10 cellular contexts compared by ENCODE assay signal in genomic region chr2:174595904-174596397, GRCh38. TPM values are rescaled to one million over a fixed set of nuclear protein-coding genes. Genes with fewer than 3 reads are reported as not detected.
DNase-seq lines count a peak whose midpoint lies in the region; FAIRE-seq and TF ChIP-seq lines count a peak whose summit lies in the region.
"Had no signal": no experiment of that assay in that cellular context is flagged by ENCODE, and none has a peak within 500 bp of the region (broad histone marks: within the 10 kb centered on the region; RNA-seq: fewer than 3 reads in every experiment).

No MANE protein-coding gene starts in this region.

- DNase-seq in GM12891 (ENCODE audit: insufficient read length, low spot score) (no peak), OCI-M1 (lab: John Stamatoyannopoulos, UW) (peak; percentile 77), small intestine (no peak), NCI-H526 (lab: John Stamatoyannopoulos, UW) (no peak), hypothalamus (lab: John Stamatoyannopoulos, UW) (no peak), NCI-H1092 treated with DMSO at 0.1 percent for 48 hours (lab: John Stamatoyannopoulos, UW) (no peak), SHP77 treated with DMSO at 0.1 percent for 48 hours (lab: John Stamatoyannopoulos, UW) (no peak)
- DNase-seq: activated CD4-positive, CD25-positive, alpha-beta regulatory T cell treated with anti-CD3 and anti-CD28 coated beads, Interleukin-2, amount 50 U/mL, for 72 hours; NCI-H446 treated with DMSO at 0.1 percent for 48 hours had no signal

- H3K27me3 ChIP-seq in small intestine (ENCODE audit: control insufficient read depth in 2 of 2, insufficient read depth in 2 of 2, low read length in 2 of 2) = no peaks in the 10 kb centered on the region

- peak; percentile 80 for FAIRE-seq in GM12891 (lab: Jason Lieb, UNC)
- FAIRE-seq in small intestine (lab: Jason Lieb, UNC) = no peak

- H3K9me3 ChIP-seq in small intestine (ENCODE audit: control insufficient read depth, low read depth) = no peaks in the 10 kb centered on the region

- peaks cover 0 to 8% of the 10 kb centered on the region in 2 donors for H3K4me1 ChIP-seq in small intestine (ENCODE audit: control insufficient read depth in 2 of 2, insufficient read depth in 1 of 2, low read depth in 1 of 2, low read length in 1 of 2)

- intact Hi-C loops in dendritic cell treated with granulocyte-macrophage colony-stimulating factor and Interleukin-4, amounts not matched to agents 40 ng/mL and 50 ng/mL, for 4 days (cut with micrococcal nuclease) = no loop called here

- no peaks in the 10 kb centered on the region for H3K36me3 ChIP-seq in small intestine (ENCODE audit: control insufficient read depth in 2 of 2, insufficient read depth in 2 of 2, low read length in 2 of 2)

- peaks cover 54% of the 10 kb centered on the region for H3K4me1 Mint-ChIP-seq in dendritic cell treated with granulocyte-macrophage colony-stimulating factor and Interleukin-4, amounts not matched to agents 40 ng/mL and 50 ng/mL, for 4 days (ENCODE audit: low read depth)

- H3K4me3 ChIP-seq in small intestine (ENCODE audit: low read depth in 1 of 2, low read length in 2 of 2) = peak overlapping the region; percentile 22 to 30

- peak overlapping the region; percentile 92 for H3K27ac Mint-ChIP-seq in dendritic cell treated with granulocyte-macrophage colony-stimulating factor and Interleukin-4, amounts not matched to agents 40 ng/mL and 50 ng/mL, for 4 days

- H3K9me3 Mint-ChIP-seq in dendritic cell treated with granulocyte-macrophage colony-stimulating factor and Interleukin-4, amounts not matched to agents 40 ng/mL and 50 ng/mL, for 4 days = no peaks in the 10 kb centered on the region

- peak overlapping the region; percentile 80 for H3K4me3 Mint-ChIP-seq in dendritic cell treated with granulocyte-macrophage colony-stimulating factor and Interleukin-4, amounts not matched to agents 40 ng/mL and 50 ng/mL, for 4 days

- 0 out of 2 replicates have a peak, but pooled peaks have one; percentile 32 for TF ChIP-seq POLR2A in GM12891 (IDR thresholded peaks at IDR 0.05; ENCODE audit: low read depth, low read length)

- H3K36me3 Mint-ChIP-seq in dendritic cell treated with granulocyte-macrophage colony-stimulating factor and Interleukin-4, amounts not matched to agents 40 ng/mL and 50 ng/mL, for 4 days (ENCODE audit: low read depth) = peaks cover 66% of the 10 kb centered on the region

- WGBS in small intestine, 3 donors = 58 to 81% (median 60%) methylated on average over 2 of the region's 2 CpGs

- H3K27ac ChIP-seq in small intestine (ENCODE audit: low read depth in 1 of 2, low read length in 1 of 2) = peak overlapping the region; percentile 64 to 68

- H3K27me3 Mint-ChIP-seq in dendritic cell treated with granulocyte-macrophage colony-stimulating factor and Interleukin-4, amounts not matched to agents 40 ng/mL and 50 ng/mL, for 4 days = no peaks in the 10 kb centered on the region

TF ChIP-seq in GM12891, 5 proteins besides CTCF, POLR2A, EP300 and RAD21:
- no peak for TF ChIP-seq SPI1 (IDR thresholded peaks at IDR 0.05; ENCODE audit: low read depth, low read length)
- no peak for TF ChIP-seq PAX5 (IDR thresholded peaks at IDR 0.05; ENCODE audit: insufficient read depth, low read length, severe bottlenecking)
- TF ChIP-seq POU2F2 (IDR thresholded peaks at IDR 0.05; ENCODE audit: low read depth, low read length) = no peak
- TF ChIP-seq POLR2AphosphoS5 (IDR thresholded peaks at IDR 0.05; ENCODE audit: low read depth, low read length) = no peak
- TF ChIP-seq TAF1 (IDR thresholded peaks at IDR 0.05; ENCODE audit: low read depth, low read length) = no peak; the same call in 1 of the 2 replicates
TF ChIP-seq in GM12891: peak in this region for 0.

RNA-seq across cellular contexts. Expression of gene WIPF1, which starts 1.7 kb away (rescaled TPM):
- polyA plus RNA-seq in GM12891 (2012; ENCODE audit: low read depth, missing spikeins) = 91.7 TPM
- 10 to 100 TPM in 2 of 3 donors, 1 to 10 TPM in 1; 3.1 to 15.4 (median 13.8) TPM for polyA plus RNA-seq in small intestine
